29 cellular contexts compared by ENCODE assay signal in genomic region chr11:92342034-92342433, GRCh38.
"Had no signal": no experiment of that assay in that cellular context is flagged by ENCODE, and none has a peak within 500 bp of the region (broad histone marks: within the 10 kb centered on the region; RNA-seq: fewer than 3 reads in every experiment).

No MANE protein-coding gene starts in this region.

- H3K36me3 ChIP-seq: neural progenitor cell, ovary, spleen, stomach, thoracic aorta, thyroid gland, tibial nerve, upper lobe of left lung, vagina had no signal

- H3K27ac ChIP-seq: neural progenitor cell, ovary, parathyroid adenoma, psoas muscle, skin epidermis, spleen, stomach, thoracic aorta, thyroid gland, tibial nerve, upper lobe of left lung, vagina had no signal

- DNase-seq: natural killer cell; occipital lobe; ovary; posterior cingulate gyrus; psoas muscle; right cardiac atrium; spleen; stimulated activated CD4-positive, alpha-beta T cell treated with anti-CD3 and anti-CD28 coated beads, Interleukin-12 subunit alpha, Interleukin-12 subunit beta, amount 100 ng/mL, for 4 hours; stimulated activated CD4-positive, alpha-beta T cell treated with anti-CD3 and anti-CD28 coated beads, Interleukin-1b, Interleukin-23, amount 100 ng/mL, for 48 hours; stimulated activated CD4-positive, alpha-beta T cell treated with anti-CD3 and anti-CD28 coated beads, Interleukin-4, amount 100 ng/mL, for 1 hour; stimulated activated CD4-positive, alpha-beta T cell treated with anti-CD3 and anti-CD28 coated beads, Interleukin-4, amount 100 ng/mL, for 4 hours; stimulated activated CD8-positive, alpha-beta memory T cell treated with anti-CD3 and anti-CD28 coated beads, Interleukin-4, amount 100 ng/mL, for 48 hours; stimulated activated naive B cell treated with anti-CD40 and anti-IgM and Interleukin-4, amounts not matched to agents 10 μg/mL and 1 μg/mL and 100 μg/mL, for 72 hours; stimulated activated naive CD4-positive, alpha-beta T cell treated with Interleukin-2 at 50 U/mL for 16 hours; stomach; thyroid gland; upper lobe of left lung had no signal

- H3K27ac Mint-ChIP-seq: natural killer cell; neural progenitor cell; progenitor cell of endocrine pancreas; stimulated activated naive B cell treated with anti-CD40 and anti-IgM and Interleukin-4, amounts not matched to agents 10 μg/mL and 1 μg/mL and 100 μg/mL, for 72 hours; stimulated activated naive CD8-positive, alpha-beta T cell treated with anti-CD3 and anti-CD28 coated beads, Interleukin-15, Interleukin-2, amounts not matched to agents 100 ng/mL and 50 ng/mL, for 24 hours had no signal

- FAIRE-seq: urothelium cell line had no signal

- H3K4me3 Mint-ChIP-seq: natural killer cell; nephron; neural progenitor cell; stimulated activated naive B cell treated with anti-CD40 and anti-IgM and Interleukin-4, amounts not matched to agents 10 μg/mL and 1 μg/mL and 100 μg/mL, for 72 hours; stimulated activated naive CD8-positive, alpha-beta T cell treated with anti-CD3 and anti-CD28 coated beads, Interleukin-15, Interleukin-2, amounts not matched to agents 100 ng/mL and 50 ng/mL, for 24 hours had no signal

- H3K27me3 Mint-ChIP-seq: progenitor cell of endocrine pancreas; stimulated activated naive CD8-positive, alpha-beta T cell treated with anti-CD3 and anti-CD28 coated beads, Interleukin-15, Interleukin-2, amounts not matched to agents 100 ng/mL and 50 ng/mL, for 24 hours had no signal

- H3K9me3 ChIP-seq: ovary, psoas muscle, spleen, stomach, thoracic aorta, thyroid gland, tibial nerve, upper lobe of left lung, vagina had no signal

- H3K9ac ChIP-seq: neural progenitor cell, parathyroid adenoma had no signal

- H3K4me1 Mint-ChIP-seq: natural killer cell; stimulated activated naive B cell treated with anti-CD40 and anti-IgM and Interleukin-4, amounts not matched to agents 10 μg/mL and 1 μg/mL and 100 μg/mL, for 72 hours had no signal

- H3K4me2 ChIP-seq: neural progenitor cell, smooth muscle cell had no signal

- H3K4me3 ChIP-seq: neural progenitor cell, ovary, psoas muscle, skin epidermis, smooth muscle cell, spleen, stomach, thoracic aorta, thyroid gland, tibial nerve, upper lobe of left lung, vagina had no signal

- H2AFZ ChIP-seq: neural progenitor cell, parathyroid adenoma had no signal

- ATAC-seq: natural killer cell; psoas muscle; right cardiac atrium; sciatic nerve; stimulated activated naive B cell treated with anti-CD40 and anti-IgM and Interleukin-4, amounts not matched to agents 10 μg/mL and 1 μg/mL and 100 μg/mL, for 72 hours had no signal

- H3K36me3 Mint-ChIP-seq: neural progenitor cell; stimulated activated naive B cell treated with anti-CD40 and anti-IgM and Interleukin-4, amounts not matched to agents 10 μg/mL and 1 μg/mL and 100 μg/mL, for 72 hours had no signal

- H3K27me3 ChIP-seq: neural progenitor cell, ovary, spleen, stomach, thyroid gland, tibial nerve, upper lobe of left lung, vagina had no signal

- H3K9me3 Mint-ChIP-seq: nephron; neural progenitor cell; stimulated activated naive B cell treated with anti-CD40 and anti-IgM and Interleukin-4, amounts not matched to agents 10 μg/mL and 1 μg/mL and 100 μg/mL, for 72 hours; stimulated activated naive CD8-positive, alpha-beta T cell treated with anti-CD3 and anti-CD28 coated beads, Interleukin-15, Interleukin-2, amounts not matched to agents 100 ng/mL and 50 ng/mL, for 24 hours had no signal

- H3K4me1 ChIP-seq: neural progenitor cell, parathyroid adenoma, psoas muscle, spleen, stomach, thyroid gland, tibial nerve, upper lobe of left lung, vagina had no signal

- H3K79me2 ChIP-seq: parathyroid adenoma had no signal
